In genomic region chr10:13891542-13892431, GRCh38 we compare ENCODE assay signal across 8 cellular contexts.
DNase-seq lines count a peak whose midpoint lies in the region; ATAC-seq and TF ChIP-seq lines count a peak whose summit lies in the region.

No MANE protein-coding gene starts in this region.

- H3K4me2 ChIP-seq in PC-3 (ENCODE audit: low read length) = peak overlapping the region; percentile 87

- H3K9me3 ChIP-seq in PC-3 (ENCODE audit: low read length) = no peaks in the 10 kb centered on the region
- no peaks in the 10 kb centered on the region for H3K9me3 ChIP-seq in effector memory CD4-positive, alpha-beta T cell (ENCODE audit: control insufficient read depth, low read length)
- H3K9me3 ChIP-seq in mucosa of descending colon = no peaks in the 10 kb centered on the region
- no peaks in the 10 kb centered on the region for H3K9me3 ChIP-seq in aorta (ENCODE audit: control insufficient read depth, low read length)

- POLR2A ChIA-PET in PC-3 (lab: Charles Lee; ENCODE audit: unreplicated experiment) = no interaction called here

- H3K9me2 ChIP-seq in PC-3 (replicated peaks; ENCODE audit: low read length) = no peaks in the 10 kb centered on the region

- peak overlapping the region; percentile 71 for H2AFZ ChIP-seq in PC-3 (ENCODE audit: low read length)

- ATAC-seq in PC-3 (peak; percentile 31), mucosa of descending colon (peak; percentile 9), aorta (ENCODE audit: low FRiP score) (peak; percentile 64), HG03095 (IDR thresholded peaks at IDR 0.05; ENCODE audit: unreplicated experiment) (no peak), HG02970 (IDR thresholded peaks at IDR 0.05; ENCODE audit: low FRiP score, unreplicated experiment) (no peak)

- H3K9ac ChIP-seq in PC-3 (ENCODE audit: low read length) = peak overlapping the region; percentile 75

- TF ChIP-seq CTCF in PC-3 (conservative IDR thresholded peaks at IDR 0.05; ENCODE audit: low read depth, low read length) = no peak
- no peak for TF ChIP-seq CTCF in mucosa of descending colon (IDR thresholded peaks at IDR 0.05)

- H3K27ac ChIP-seq in PC-3 (ENCODE audit: low read length) (no peak overlapping the region), aorta (ENCODE audit: low read depth in 1 of 2, low read length in 2 of 2) (peak overlapping the region in 1 of 2 donors; percentile 76)
- no peak overlapping the region for H3K27ac ChIP-seq in effector memory CD4-positive, alpha-beta T cell (ENCODE audit: insufficient read depth, low read length, poor library complexity, severe bottlenecking)

- no peaks in the 10 kb centered on the region for H3K36me3 ChIP-seq in PC-3 (ENCODE audit: low read depth, low read length)
- no peaks in the 10 kb centered on the region for H3K36me3 ChIP-seq in effector memory CD4-positive, alpha-beta T cell (ENCODE audit: control insufficient read depth, insufficient read depth, low read length)
- no peaks in the 10 kb centered on the region for H3K36me3 ChIP-seq in mucosa of descending colon (ENCODE audit: low read depth)
- no peaks in the 10 kb centered on the region for H3K36me3 ChIP-seq in aorta (ENCODE audit: control insufficient read depth in 1 of 2, insufficient read depth in 2 of 2, low read length in 1 of 2)

- DNase-seq in PC-3 = peak; percentile 25
- no peak for DNase-seq in effector memory CD4-positive, alpha-beta T cell
- no peak for DNase-seq in mucosa of descending colon
- peak; percentile 57 to 81 for DNase-seq in aorta
- DNase-seq in NCI-H226 = no peak

- intact Hi-C loops in PC-3 (cut with micrococcal nuclease) = loop anchor here (5.0 to 10.0 kb wide), 2 partner anchors 116 to 183 kb away; no protein-coding TSS in a partner anchor
- intact Hi-C loops in mucosa of descending colon (cut with DNase I, micrococcal nuclease) = no loop called here
- intact Hi-C loops in aorta (cut with DNase I) = loop anchor here in 1 of 2 donors (5.0 kb wide), 1 partner anchor 54 kb away; no protein-coding TSS in a partner anchor

- 1% methylated on average over 68 to 95 of the region's 95 CpGs for WGBS in aorta, 2 donors

- H3K27me3 ChIP-seq in PC-3 (ENCODE audit: low read length) (no peaks in the 10 kb centered on the region), aorta (ENCODE audit: control insufficient read depth in 1 of 2, insufficient read depth in 2 of 2, low read length in 1 of 2) (no peaks in the 10 kb centered on the region)
- H3K27me3 ChIP-seq in effector memory CD4-positive, alpha-beta T cell (replicated peaks; ENCODE audit: control insufficient read depth, insufficient read depth, low read length, poor library complexity, severe bottlenecking) = peaks cover 22% of the 10 kb centered on the region

- CTCF ChIA-PET in PC-3 (lab: Charles Lee) = no interaction called here

- H3K79me2 ChIP-seq in PC-3 (ENCODE audit: low read length) = peaks cover 47% of the 10 kb centered on the region

- H3K4me1 ChIP-seq in PC-3 (ENCODE audit: insufficient read depth, low read length) (peaks cover 41% of the 10 kb centered on the region), mucosa of descending colon (ENCODE audit: low read depth) (no peaks in the 10 kb centered on the region), aorta (ENCODE audit: control insufficient read depth in 1 of 2, insufficient read depth in 2 of 2, low read length in 2 of 2) (peaks cover 2 to 4% of the 10 kb centered on the region in 2 donors)
- H3K4me1 ChIP-seq in effector memory CD4-positive, alpha-beta T cell (ENCODE audit: control insufficient read depth, insufficient read depth, low read length, poor library complexity, severe bottlenecking) = peaks cover 12% of the 10 kb centered on the region

- H3F3A ChIP-seq in PC-3 (ENCODE audit: low read length, unreplicated experiment) = no peaks in the 10 kb centered on the region

- H3K4me3 ChIP-seq in GM08714 (ENCODE audit: low read length) (peak overlapping the region; percentile 19; the same call in 1 of the 2 replicates), PC-3 (ENCODE audit: low read length) (peak overlapping the region; percentile 79), mucosa of descending colon (no peak overlapping the region), aorta (ENCODE audit: low read length in 2 of 2) (peak overlapping the region; percentile 81 to 88)
- H3K4me3 ChIP-seq in effector memory CD4-positive, alpha-beta T cell (ENCODE audit: insufficient read depth, low read depth, low read length, poor library complexity, severe bottlenecking) = peak overlapping the region; percentile 49

- H4K20me1 ChIP-seq in PC-3 (ENCODE audit: low read length) = no peaks in the 10 kb centered on the region

- no TSS peak for BruUV-seq in PC-3 (replicated peaks; lab: Mats Ljungman, UMichigan)

Comparison
In these comparisons a context has a peak if more than half of its experiments do, and no peak if none do; other contexts are left out.
1. ATAC-seq: peak in PC-3 (single experiment), mucosa of descending colon (single experiment) and aorta (single experiment); none in HG03095 (single experiment) and HG02970 (single experiment).
2. DNase-seq: peak in PC-3 (single experiment) and aorta (2 of 2); none in effector memory CD4-positive, alpha-beta T cell (0 of 3), mucosa of descending colon (0 of 3) and NCI-H226 (single experiment).